ENCODE assay signal across 10 cellular contexts in the genomic region with DNA sequence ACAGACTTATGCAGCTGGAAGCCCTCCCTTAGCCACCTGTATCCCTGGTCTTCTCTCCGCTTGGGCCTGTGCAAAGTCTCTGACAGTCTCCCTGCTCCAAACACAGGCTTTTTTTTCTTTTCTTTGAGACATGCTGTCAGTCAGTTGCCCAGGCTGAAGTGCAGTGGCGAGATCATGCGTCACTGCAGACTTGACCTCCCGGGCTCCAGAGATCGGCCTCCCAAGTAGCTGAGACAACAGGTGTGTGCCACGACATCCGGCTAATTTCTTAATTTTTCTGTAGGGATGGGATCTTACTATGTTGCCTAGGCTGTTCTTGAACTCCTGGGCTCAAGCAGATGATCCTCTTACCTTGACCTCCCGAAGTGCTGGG. TPM values are rescaled to one million over a fixed set of nuclear protein-coding genes. Genes with fewer than 3 reads are reported as not detected.
DNase-seq lines count a peak whose midpoint lies in the region; ATAC-seq, FAIRE-seq and TF ChIP-seq lines count a peak whose summit lies in the region.
"Had no signal": no experiment of that assay in that cellular context is flagged by ENCODE, and none has a peak within 500 bp of the region (broad histone marks: within the 10 kb centered on the region; RNA-seq: fewer than 3 reads in every experiment).

No MANE protein-coding gene starts in this region.

- BruUV-seq in Calu3 (replicated peaks; lab: Mats Ljungman, UMichigan): no TSS peak

- peaks cover 53% of the 10 kb centered on the region for H3K36me3 Mint-ChIP-seq in Calu3 (ENCODE audit: insufficient read depth, unreplicated experiment)
- no peaks in the 10 kb centered on the region for H3K36me3 Mint-ChIP-seq in brain

- intact Hi-C loops in Calu3 (cut with micrococcal nuclease; ENCODE audit: unreplicated experiment): no loop called here
- intact Hi-C loops in pancreas (cut with DNase I): no loop called here

- peaks cover 7% of the 10 kb centered on the region; the same call in 1 of the 2 replicates for H3F3A ChIP-seq in Loucy (ENCODE audit: low read depth)

- H3K9me3 ChIP-seq in Loucy (ENCODE audit: insufficient read depth, low read depth, low read length) (no peaks in the 10 kb centered on the region), pancreas (no peaks in the 10 kb centered on the region)
- H3K9me3 ChIP-seq: breast epithelium, tibial artery had no signal

- H3K4me3 Mint-ChIP-seq in Calu3 (ENCODE audit: low read depth, unreplicated experiment): no peak overlapping the region
- H3K4me3 Mint-ChIP-seq in brain: peak overlapping the region; percentile 93 to 96 (median 94)

- peaks cover 27% of the 10 kb centered on the region for H3K4me1 Mint-ChIP-seq in Calu3 (ENCODE audit: low read depth, unreplicated experiment)
- peaks cover 39% of the 10 kb centered on the region for H3K4me1 Mint-ChIP-seq in brain

- peak overlapping the region; percentile 91 for H3K4me2 ChIP-seq in Loucy (ENCODE audit: low read depth, low read length, poor library complexity, severe bottlenecking)

- H3K9me3 Mint-ChIP-seq in Calu3 (ENCODE audit: low read depth, unreplicated experiment) (no peaks in the 10 kb centered on the region), brain (peaks cover 0 to 5% (median 0%) of the 10 kb centered on the region in 5 experiments)

- H3K4me1 ChIP-seq in Loucy (ENCODE audit: insufficient read depth, low read length, poor library complexity, severe bottlenecking) (peaks cover 34% of the 10 kb centered on the region), pancreas (peaks cover 0 to 14% (median 4%) of the 10 kb centered on the region in 3 donors)

- H2AFZ ChIP-seq in Loucy (ENCODE audit: low read length): no peak overlapping the region

- no peaks in the 10 kb centered on the region for H3K36me3 ChIP-seq in Loucy (ENCODE audit: insufficient read depth, low read length)
- no peaks in the 10 kb centered on the region for H3K36me3 ChIP-seq in pancreas
- H3K36me3 ChIP-seq: breast epithelium had no signal

- H4K20me1 ChIP-seq in Loucy (ENCODE audit: insufficient read depth, low read length, poor library complexity, severe bottlenecking): no peaks in the 10 kb centered on the region

- H3K9ac ChIP-seq in Loucy (ENCODE audit: low read depth, low read length, poor library complexity, severe bottlenecking): no peak overlapping the region

- H3K27me3 Mint-ChIP-seq in Calu3 (ENCODE audit: unreplicated experiment): no peaks in the 10 kb centered on the region
- peaks cover 5% of the 10 kb centered on the region for H3K27me3 Mint-ChIP-seq in brain

- no peak for FAIRE-seq in pancreas (lab: Jason Lieb, UNC)

- H3K27me3 ChIP-seq in Loucy (ENCODE audit: insufficient read depth, low read length, poor library complexity, severe bottlenecking) (no peaks in the 10 kb centered on the region), pancreas (no peaks in the 10 kb centered on the region)
- H3K27me3 ChIP-seq: breast epithelium, tibial artery had no signal

- TF ChIP-seq CTCF in Calu3 (IDR thresholded peaks at IDR 0.05; ENCODE audit: unreplicated experiment) (no peak), Loucy (conservative IDR thresholded peaks at IDR 0.05; ENCODE audit: low read length) (no peak), brain (conservative IDR thresholded peaks at IDR 0.05) (no peak), pancreas (IDR thresholded peaks at IDR 0.05) (no peak)

- H3K9me2 ChIP-seq in Loucy (replicated peaks; ENCODE audit: low read depth, low read length): no peaks in the 10 kb centered on the region

- CTCF ChIA-PET in Calu3 (lab: Charles Lee): no interaction called here

- H3K4me3 ChIP-seq in Loucy (ENCODE audit: low read length, poor library complexity, severe bottlenecking): peak overlapping the region; percentile 84
- H3K4me3 ChIP-seq in pancreas: no peak overlapping the region

- 92 to 96% methylated on average over 8 of the region's 8 CpGs for WGBS in pancreas, 2 donors

- peak overlapping the region; percentile 98 for H3K27ac Mint-ChIP-seq in Calu3 (ENCODE audit: unreplicated experiment)
- peak overlapping the region; percentile 99 to 100 (median 100) for H3K27ac Mint-ChIP-seq in brain

- no peaks in the 10 kb centered on the region; the same call in 1 of the 2 replicates for H3K79me2 ChIP-seq in Loucy (ENCODE audit: insufficient read depth, low read length)

- ATAC-seq in pancreas (no peak), HG03520 (IDR thresholded peaks at IDR 0.05; ENCODE audit: unreplicated experiment) (no peak)

- no peak overlapping the region for H3K27ac ChIP-seq in pancreas

- no peak for DNase-seq in Calu3
- peak in 4 of 6 donors; percentile 9 to 25 (median 25) for DNase-seq in pancreas
- no peak for DNase-seq in dedifferentiated amniotic fluid mesenchymal stem cell (ENCODE audit: extremely low spot score)
- DNase-seq in NCI-H774 (lab: John Stamatoyannopoulos, UW): no peak
- DNase-seq: NCI-H2107 had no signal

RNA-seq across cellular contexts. Expression of a gene that starts 1.6 kb away (rescaled TPM):
- total RNA-seq in Calu3 (2022): 31.8 and 33.5 TPM in 2 replicates
- polyA plus RNA-seq in brain (ENCODE audit: insufficient read depth, low read depth, low replicate concordance): 14.9 TPM
- 10 to 100 TPM in 5 of 6 donors, 1 to 10 TPM in 1; 9.8 to 25.0 (median 11.6) TPM for total RNA-seq in pancreas
- polyA plus RNA-seq in pancreas: 10 to 100 TPM; 53.9 to 70.2 TPM

RNA-seq across cellular contexts. Expression of a gene that starts 13.2 kb away (rescaled TPM):
- total RNA-seq in Calu3 (2022) (123 and 131 TPM in 2 replicates), pancreas (10 to 100 TPM; 23.0 to 30.1 (median 25.3) TPM)
- polyA plus RNA-seq in brain (ENCODE audit: insufficient read depth, low read depth, low replicate concordance) (192 TPM), pancreas (10 to 100 TPM; 22.0 to 33.0 TPM)

RNA-seq across cellular contexts. Expression of a gene that starts 16.7 kb away (rescaled TPM):
- 168 TPM in 2 replicates for total RNA-seq in Calu3 (2022)
- 216 TPM for polyA plus RNA-seq in brain (ENCODE audit: insufficient read depth, low read depth, low replicate concordance)
- 10 to 100 TPM; 45.8 to 68.0 (median 58.4) TPM for total RNA-seq in pancreas
- 100 to 1,000 TPM; 108 to 118 TPM for polyA plus RNA-seq in pancreas

RNA-seq across cellular contexts. Expression of a gene that starts 27.7 kb away (rescaled TPM):
- total RNA-seq in Calu3 (2022) (558 and 582 TPM in 2 replicates), pancreas (100 to 1,000 TPM; 128 to 212 (median 174) TPM)
- polyA plus RNA-seq in brain (ENCODE audit: insufficient read depth, low read depth, low replicate concordance) (698 TPM), pancreas (100 to 1,000 TPM; 189 to 208 TPM)

RNA-seq across cellular contexts. Expression of a gene that starts 52.0 kb away (rescaled TPM):
- total RNA-seq in Calu3 (2022): 17.7 and 19.6 TPM in 2 replicates
- 16.1 TPM for polyA plus RNA-seq in brain (ENCODE audit: insufficient read depth, low read depth, low replicate concordance)
- total RNA-seq in pancreas: 1 to 10 TPM; 4.3 to 9.3 (median 6.3) TPM
- 1 to 10 TPM; 5.8 to 7.5 TPM for polyA plus RNA-seq in pancreas

Comparison
In these comparisons a context has a peak if more than half of its experiments do, and no peak if none do; other contexts are left out.
1. DNase-seq: peak in pancreas (4 of 6); none in Calu3 (single experiment), dedifferentiated amniotic fluid mesenchymal stem cell (single experiment) and NCI-H774 (single experiment).